20 cellular contexts compared by ENCODE assay signal in genomic region chr1:18960409-18960808, GRCh38. TPM values are rescaled to one million over a fixed set of nuclear protein-coding genes. Genes with fewer than 3 reads are reported as not detected.
DNase-seq lines count a peak whose midpoint lies in the region; ATAC-seq, FAIRE-seq and TF ChIP-seq lines count a peak whose summit lies in the region.
"Had no signal": no experiment of that assay in that cellular context is flagged by ENCODE, and none has a peak within 500 bp of the region (broad histone marks: within the 10 kb centered on the region; RNA-seq: fewer than 3 reads in every experiment).

No MANE protein-coding gene starts in this region.

- ATAC-seq in activated CD4-positive, alpha-beta T cell treated with anti-CD3 and anti-CD28 coated beads for 36 hours, result no peak
- ATAC-seq in memory B cell (ENCODE audit: low read depth), result no peak
- ATAC-seq: CD8-positive, alpha-beta T cell had no signal

- H3K27me3 ChIP-seq in bronchial epithelial cell (ENCODE audit: control insufficient read depth, insufficient read depth, low read length), result peaks cover 1% of the 10 kb centered on the region
- peaks cover 0 to 29% (median 0%) of the 10 kb centered on the region in 7 donors for H3K27me3 ChIP-seq in spleen (replicated peaks in 1 of 7)
- H3K27me3 ChIP-seq: Peyer's patch had no signal

- CTCF ChIA-PET in activated CD4-positive, alpha-beta T cell treated with anti-CD3 and anti-CD28 coated beads for 36 hours (lab: Charles Lee), result interaction anchor here (1.8 kb wide), 1 partner anchor 53 kb away, joined by 4 read pairs; no protein-coding TSS in a partner anchor

- no peak for TF ChIP-seq POLR2A in spleen (IDR thresholded peaks at IDR 0.05)

- no peaks in the 10 kb centered on the region for H3K9me3 Mint-ChIP-seq in activated CD4-positive, alpha-beta T cell treated with anti-CD3 and anti-CD28 coated beads for 36 hours (ENCODE audit: low read depth)
- no peaks in the 10 kb centered on the region for H3K9me3 Mint-ChIP-seq in activated CD4-positive, alpha-beta T cell treated with anti-CD3 and anti-CD28 coated beads, Interleukin-2, amount 10 ng/mL, durations not matched to agents 24 days and 14 days
- no peaks in the 10 kb centered on the region for H3K9me3 Mint-ChIP-seq in memory B cell
- H3K9me3 Mint-ChIP-seq: CD8-positive, alpha-beta T cell had no signal

- H3K4me3 ChIP-seq in bronchial epithelial cell (ENCODE audit: low read depth, low read length) (no peak overlapping the region), spleen (no peak overlapping the region)
- H3K4me3 ChIP-seq: BLaER1 treated with 17β-estradiol and CSF1 and Interleukin-3, amounts not matched to agents 10 nM and 100 nM; Peyer's patch had no signal

- no peaks in the 10 kb centered on the region for H3K9me3 ChIP-seq in spleen
- H3K9me3 ChIP-seq: BLaER1 treated with 17β-estradiol and CSF1 and Interleukin-3, amounts not matched to agents 10 nM and 100 nM; Peyer's patch had no signal

- H3K27ac ChIP-seq in spleen, result no peak overlapping the region
- H3K27ac ChIP-seq: 22Rv1; BLaER1 treated with 17β-estradiol and CSF1 and Interleukin-3, amounts not matched to agents 10 nM and 100 nM; Peyer's patch had no signal

- H3K4me3 Mint-ChIP-seq in activated CD4-positive, alpha-beta T cell treated with anti-CD3 and anti-CD28 coated beads for 36 hours, result no peak overlapping the region
- no peak overlapping the region for H3K4me3 Mint-ChIP-seq in activated CD4-positive, alpha-beta T cell treated with anti-CD3 and anti-CD28 coated beads, Interleukin-2, amount 10 ng/mL, durations not matched to agents 24 days and 14 days
- no peak overlapping the region for H3K4me3 Mint-ChIP-seq in memory B cell
- H3K4me3 Mint-ChIP-seq: CD8-positive, alpha-beta T cell had no signal

- 89 to 96% (median 95%) methylated on average over 4 of the region's 4 CpGs for WGBS in spleen, 5 donors

- TF ChIP-seq CTCF in bronchial epithelial cell (IDR thresholded peaks at IDR 0.05; ENCODE audit: insufficient read depth, low read length, severe bottlenecking) (no peak), spleen (IDR thresholded peaks at IDR 0.05 in 8 of 11, conservative IDR thresholded peaks at IDR 0.05 in 3 of 11) (no peak)

- H3K4me1 Mint-ChIP-seq in activated CD4-positive, alpha-beta T cell treated with anti-CD3 and anti-CD28 coated beads for 36 hours, result peaks cover 22% of the 10 kb centered on the region
- peaks cover 18% of the 10 kb centered on the region for H3K4me1 Mint-ChIP-seq in activated CD4-positive, alpha-beta T cell treated with anti-CD3 and anti-CD28 coated beads, Interleukin-2, amount 10 ng/mL, durations not matched to agents 24 days and 14 days
- peaks cover 7% of the 10 kb centered on the region for H3K4me1 Mint-ChIP-seq in memory B cell

- no peaks in the 10 kb centered on the region for H3K36me3 Mint-ChIP-seq in activated CD4-positive, alpha-beta T cell treated with anti-CD3 and anti-CD28 coated beads for 36 hours (ENCODE audit: low read depth)
- H3K36me3 Mint-ChIP-seq in activated CD4-positive, alpha-beta T cell treated with anti-CD3 and anti-CD28 coated beads, Interleukin-2, amount 10 ng/mL, durations not matched to agents 24 days and 14 days (ENCODE audit: low read depth), result no peaks in the 10 kb centered on the region
- no peaks in the 10 kb centered on the region for H3K36me3 Mint-ChIP-seq in memory B cell
- H3K36me3 Mint-ChIP-seq: CD8-positive, alpha-beta T cell had no signal

- intact Hi-C loops in activated CD4-positive, alpha-beta T cell treated with anti-CD3 and anti-CD28 coated beads for 36 hours (cut with DNase I, micrococcal nuclease), result no loop called here
- intact Hi-C loops in activated CD4-positive, alpha-beta T cell treated with anti-CD3 and anti-CD28 coated beads, Interleukin-2, amount 10 ng/mL, durations not matched to agents 24 days and 14 days (cut with micrococcal nuclease), result no loop called here
- intact Hi-C loops in spleen (cut with DNase I; ENCODE audit: low total_unique reads), result no loop called here

- H3K4me1 ChIP-seq in spleen, result peaks cover 7 to 20% (median 15%) of the 10 kb centered on the region in 6 donors

- H3K27me3 Mint-ChIP-seq in activated CD4-positive, alpha-beta T cell treated with anti-CD3 and anti-CD28 coated beads for 36 hours, result peaks cover 2% of the 10 kb centered on the region
- peaks cover 29% of the 10 kb centered on the region for H3K27me3 Mint-ChIP-seq in activated CD4-positive, alpha-beta T cell treated with anti-CD3 and anti-CD28 coated beads, Interleukin-2, amount 10 ng/mL, durations not matched to agents 24 days and 14 days
- H3K27me3 Mint-ChIP-seq in memory B cell, result peaks cover 5% of the 10 kb centered on the region

- DNase-seq in activated CD4-positive, alpha-beta T cell treated with anti-CD3 and anti-CD28 coated beads for 36 hours, result no peak
- DNase-seq in activated CD4-positive, alpha-beta T cell treated with anti-CD3 and anti-CD28 coated beads, Interleukin-2, amount 10 ng/mL, durations not matched to agents 24 days and 14 days, result no peak
- DNase-seq in bronchial epithelial cell (ENCODE audit: low read depth) (no peak), memory B cell (ENCODE audit: low spot score in 2 of 2) (no peak), spleen (peak; percentile 24), HTR-8/SVneo (ENCODE audit: insufficient read length, low spot score) (no peak), NCI-H2081 (lab: John Stamatoyannopoulos, UW) (no peak), HuH-7.5 (ENCODE audit: low spot score) (no peak)
- DNase-seq: CD8-positive, alpha-beta T cell; Kasumi-1; NCI-H1694; NCI-H2081 treated with DMSO at 0.1 percent for 48 hours; NCI-H2171 treated with DMSO at 0.1 percent for 48 hours; NCI-H524 treated with DMSO at 0.1 percent for 48 hours; NCI-H82 had no signal

- POLR2A ChIA-PET in activated CD4-positive, alpha-beta T cell treated with anti-CD3 and anti-CD28 coated beads for 36 hours (lab: Charles Lee), result no interaction called here

- H3K27ac Mint-ChIP-seq in activated CD4-positive, alpha-beta T cell treated with anti-CD3 and anti-CD28 coated beads for 36 hours, result peak overlapping the region; percentile 37
- H3K27ac Mint-ChIP-seq in activated CD4-positive, alpha-beta T cell treated with anti-CD3 and anti-CD28 coated beads, Interleukin-2, amount 10 ng/mL, durations not matched to agents 24 days and 14 days, result no peak overlapping the region
- peak overlapping the region; percentile 1 for H3K27ac Mint-ChIP-seq in memory B cell
- H3K27ac Mint-ChIP-seq: CD8-positive, alpha-beta T cell had no signal

- FAIRE-seq in bronchial epithelial cell (lab: Jason Lieb, UNC), result peak; percentile 47
- no peak for FAIRE-seq in HTR-8/SVneo (lab: Jason Lieb, UNC)
- FAIRE-seq: GM12891, GM18507 had no signal

- H3K36me3 ChIP-seq in bronchial epithelial cell (ENCODE audit: control insufficient read depth, insufficient read depth, low read length) (no peaks in the 10 kb centered on the region), spleen (no peaks in the 10 kb centered on the region)
- H3K36me3 ChIP-seq: BLaER1 treated with 17β-estradiol and CSF1 and Interleukin-3, amounts not matched to agents 10 nM and 100 nM; Peyer's patch had no signal

RNA-seq across cellular contexts. Expression of gene IFFO2, which starts 3.9 kb away (rescaled TPM):
- 10 to 100 TPM; 48.3 to 62.7 TPM for total RNA-seq in activated CD4-positive, alpha-beta T cell treated with anti-CD3 and anti-CD28 coated beads for 36 hours
- total RNA-seq in activated CD4-positive, alpha-beta T cell treated with anti-CD3 and anti-CD28 coated beads, Interleukin-2, amount 10 ng/mL, durations not matched to agents 24 days and 14 days, result 32.3 and 36.8 TPM in 2 replicates
- total RNA-seq in bronchial epithelial cell (11.8 and 26.0 TPM in 2 replicates), spleen (10 to 100 TPM; 13.6 to 19.7 (median 16.4) TPM)
- 1 to 10 TPM; 2.7 to 6.2 (median 2.9) TPM for polyA plus RNA-seq in spleen

RNA-seq across cellular contexts. Expression of gene ALDH4A1, which starts 58.1 kb away (rescaled TPM):
- total RNA-seq in activated CD4-positive, alpha-beta T cell treated with anti-CD3 and anti-CD28 coated beads for 36 hours, result 1 to 10 TPM; 4.4 to 5.8 TPM
- total RNA-seq in activated CD4-positive, alpha-beta T cell treated with anti-CD3 and anti-CD28 coated beads, Interleukin-2, amount 10 ng/mL, durations not matched to agents 24 days and 14 days, result 2.8 and 5.2 TPM in 2 replicates
- total RNA-seq in bronchial epithelial cell, result 15.8 and 30.6 TPM in 2 replicates
- total RNA-seq in spleen, result 10 to 100 TPM in 2 of 7 donors, 1 to 10 TPM in 5; 5.1 to 11.2 (median 8.3) TPM
- polyA plus RNA-seq in spleen, result 1 to 10 TPM; 3.5 to 9.8 (median 4.4) TPM
